In the genomic region with DNA sequence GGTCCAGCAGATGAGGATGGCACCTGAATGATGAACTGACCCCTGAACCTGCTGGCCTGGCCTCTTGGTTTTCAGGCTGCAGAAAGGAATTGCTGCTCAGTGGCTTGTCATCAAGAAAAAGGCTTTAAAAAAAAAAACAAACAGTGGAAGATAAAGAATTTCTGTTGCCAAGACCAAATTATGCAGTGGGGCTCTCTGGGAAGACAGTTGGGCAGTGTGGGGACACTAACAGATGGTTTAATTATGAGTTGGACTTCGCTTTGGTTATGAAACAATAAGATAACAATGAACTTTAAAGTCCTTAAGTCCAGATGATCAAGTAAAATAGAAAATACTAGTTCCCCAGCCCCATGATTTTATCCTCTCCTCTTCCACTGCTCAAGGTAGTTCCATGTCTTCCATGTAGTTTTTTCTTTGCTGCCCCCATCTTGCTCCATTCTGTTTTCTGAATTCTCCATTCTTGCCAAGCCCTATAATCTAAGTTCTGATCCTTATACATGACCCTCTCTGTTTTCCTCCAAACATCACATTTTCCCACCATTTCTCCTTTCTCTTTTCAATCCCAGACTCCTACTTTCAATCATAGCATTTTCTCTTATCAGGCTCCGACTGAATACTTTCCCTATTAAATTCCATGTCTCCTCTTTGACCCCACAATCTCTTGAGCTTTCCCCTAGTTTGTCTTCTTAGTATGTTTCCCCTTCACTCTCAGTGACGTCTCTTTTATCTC, we compare ENCODE assay signal across 24 cellular contexts.
"Had no signal": no experiment of that assay in that cellular context is flagged by ENCODE, and none has a peak within 500 bp of the region (broad histone marks: within the 10 kb centered on the region; RNA-seq: fewer than 3 reads in every experiment).

No MANE protein-coding gene starts in this region.

- H3K4me1 ChIP-seq: prostate gland, suprapubic skin, transverse colon had no signal

- H3K79me2 ChIP-seq: hepatocyte had no signal

- H3K4me2 ChIP-seq: hepatocyte, neural progenitor cell had no signal

- DNase-seq: activated CD4-positive, alpha-beta T cell treated with anti-CD3 and anti-CD28 coated beads, Interleukin-2, amount 10 ng/mL, durations not matched to agents 7 days and 5 days; activated CD4-positive, CD25-positive, alpha-beta regulatory T cell treated with anti-CD3 and anti-CD28 coated beads, Interleukin-2, amount 50 U/mL, for 72 hours; activated CD8-positive, alpha-beta memory T cell treated with anti-CD3 and anti-CD28 coated beads, Interleukin-2, amount 10 ng/mL, durations not matched to agents 7 days and 5 days; activated CD8-positive, alpha-beta T cell treated with anti-CD3 and anti-CD28 coated beads for 36 hours; activated gamma-delta T cell; activated naive CD4-positive, alpha-beta T cell treated with anti-CD3 and anti-CD28 coated beads, Interleukin-2, amount 50 U/mL, for 16 hours; activated naive CD8-positive, alpha-beta T cell treated with anti-CD3 and anti-CD28 coated beads, Interleukin-2, amount 50 U/mL, for 24 hours; activated T-cell treated with anti-CD3 and anti-CD28 coated beads for 4 hours; anterior cingulate cortex; erythroblast; foreskin melanocyte; immature natural killer cell; naive thymus-derived CD4-positive, alpha-beta T cell; stimulated activated CD4-positive, alpha-beta T cell treated with anti-CD3 and anti-CD28 coated beads, Interleukin-4, amount 100 ng/mL, for 24 hours; T-cell; transverse colon; WERI-Rb-1 had no signal

- H3K27ac ChIP-seq: coronary artery, hepatocyte, neural progenitor cell, prostate gland, suprapubic skin, transverse colon, WERI-Rb-1 had no signal

- H3K9me3 ChIP-seq: prostate gland, suprapubic skin, transverse colon had no signal

- H3K9ac ChIP-seq: neural progenitor cell had no signal

- H3K27me3 ChIP-seq: hepatocyte, neural progenitor cell, suprapubic skin, transverse colon had no signal

- H3K36me3 ChIP-seq: neural progenitor cell, prostate gland, suprapubic skin, transverse colon, WERI-Rb-1 had no signal

- ATAC-seq: activated CD8-positive, alpha-beta memory T cell treated with anti-CD3 and anti-CD28 coated beads, Interleukin-2, amount 10 ng/mL, durations not matched to agents 7 days and 5 days; activated CD8-positive, alpha-beta T cell treated with anti-CD3 and anti-CD28 coated beads for 36 hours; activated naive CD8-positive, alpha-beta T cell treated with anti-CD3 and anti-CD28 coated beads, Interleukin-2, amount 50 U/mL, for 24 hours; left lobe of liver; naive thymus-derived CD4-positive, alpha-beta T cell; T-cell had no signal

- H2AFZ ChIP-seq: hepatocyte, neural progenitor cell had no signal

- H3K4me3 ChIP-seq: coronary artery, hepatocyte, lung, neural progenitor cell, prostate gland, suprapubic skin, transverse colon had no signal
